ENCODE assay signal across 8 cellular contexts in the genomic region with DNA sequence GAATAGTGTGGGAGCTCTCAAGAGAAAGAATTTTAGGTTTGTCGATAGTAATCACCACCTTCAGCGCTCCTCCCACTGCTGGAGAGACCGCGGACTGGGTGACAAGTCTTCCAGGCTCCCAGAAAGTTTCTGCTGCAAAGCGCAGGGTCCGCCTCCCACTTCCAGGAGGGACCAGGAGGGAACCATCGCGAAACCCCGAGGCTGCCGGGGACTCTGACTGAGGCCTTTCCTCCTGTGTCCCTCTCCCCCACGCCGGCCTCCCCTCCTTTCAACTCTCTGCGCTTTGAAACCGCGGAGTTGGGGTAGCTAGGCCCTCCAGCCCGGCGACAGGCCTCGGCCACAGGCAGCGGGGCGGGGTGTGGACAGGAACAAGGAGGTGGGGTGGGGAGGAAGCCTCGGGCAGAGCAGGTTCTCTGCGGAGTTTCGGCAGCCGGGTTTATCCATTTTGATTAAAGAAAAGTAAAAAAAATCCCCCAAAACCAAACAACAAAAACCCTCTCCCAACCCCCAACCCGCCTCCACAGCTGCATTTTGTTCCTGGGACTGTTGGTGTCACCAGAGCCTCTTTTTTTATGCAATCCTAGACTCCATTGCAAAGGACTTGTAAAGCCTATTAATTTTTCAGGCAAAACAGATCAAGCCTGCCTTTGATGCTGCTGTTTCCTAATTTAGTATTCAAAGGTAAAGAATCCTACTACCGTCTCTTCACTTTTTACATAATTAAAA. TPM values are rescaled to one million over a fixed set of nuclear protein-coding genes. Genes with fewer than 3 reads are reported as not detected.
DNase-seq lines count a peak whose midpoint lies in the region; ATAC-seq and TF ChIP-seq lines count a peak whose summit lies in the region.

No MANE protein-coding gene starts in this region.

- no peaks in the 10 kb centered on the region for H3K36me3 Mint-ChIP-seq in activated CD4-positive, alpha-beta T cell treated with anti-CD3 and anti-CD28 coated beads for 36 hours (ENCODE audit: low read depth)

- ATAC-seq in GM21619 (IDR thresholded peaks at IDR 0.05; ENCODE audit: unreplicated experiment) (peak; percentile 41), GM19324 (IDR thresholded peaks at IDR 0.05; ENCODE audit: low FRiP score, unreplicated experiment) (no peak)
- ATAC-seq in activated CD4-positive, alpha-beta T cell treated with anti-CD3 and anti-CD28 coated beads for 36 hours: peak; percentile 22

- peak overlapping the region; percentile 59 for H3K27ac Mint-ChIP-seq in activated CD4-positive, alpha-beta T cell treated with anti-CD3 and anti-CD28 coated beads for 36 hours

- H3K4me1 Mint-ChIP-seq in activated CD4-positive, alpha-beta T cell treated with anti-CD3 and anti-CD28 coated beads for 36 hours: peaks cover 49% of the 10 kb centered on the region

- intact Hi-C loops in activated CD4-positive, alpha-beta T cell treated with anti-CD3 and anti-CD28 coated beads for 36 hours (cut with DNase I, micrococcal nuclease): loop anchor here (1.0 to 10.0 kb wide), 10 partner anchors 204 to 1466 kb away; partner anchors contain the start of genes GGACT (in 1 of the 2) and ZIC2 (in 1 of the 2)

- H3K4me3 Mint-ChIP-seq in activated CD4-positive, alpha-beta T cell treated with anti-CD3 and anti-CD28 coated beads for 36 hours: peak overlapping the region; percentile 69

- peak overlapping the region; percentile 81 to 85 for H3K27ac ChIP-seq in coronary artery

- CTCF ChIA-PET in activated CD4-positive, alpha-beta T cell treated with anti-CD3 and anti-CD28 coated beads for 36 hours (lab: Charles Lee): interaction anchor here (1.0 to 3.5 kb wide), 7 partner anchors 11 to 856 kb away, joined by 3 to 19 read pairs (median 9); partner anchors contain the start of gene CLYBL

- H3K9me3 Mint-ChIP-seq in activated CD4-positive, alpha-beta T cell treated with anti-CD3 and anti-CD28 coated beads for 36 hours (ENCODE audit: low read depth): no peaks in the 10 kb centered on the region

- H3K27me3 Mint-ChIP-seq in activated CD4-positive, alpha-beta T cell treated with anti-CD3 and anti-CD28 coated beads for 36 hours: no peaks in the 10 kb centered on the region

- no peak for TF ChIP-seq CTCF in coronary artery (IDR thresholded peaks at IDR 0.05)

- POLR2A ChIA-PET in activated CD4-positive, alpha-beta T cell treated with anti-CD3 and anti-CD28 coated beads for 36 hours (lab: Charles Lee): interaction anchor here (0.6 kb wide), 1 partner anchor 27 kb away, joined by 3 read pairs; no protein-coding TSS in a partner anchor

- DNase-seq in CMK (ENCODE audit: low read depth) (peak; percentile 17), NCI-H1694 (lab: John Stamatoyannopoulos, UW) (peak; percentile 85), coronary artery (ENCODE audit: low spot score) (no peak), left kidney (ENCODE audit: low read depth, low spot score) (peak; percentile 92)
- DNase-seq in activated CD4-positive, alpha-beta T cell treated with anti-CD3 and anti-CD28 coated beads for 36 hours: peak; percentile 71
- peak; percentile 34 for DNase-seq in stimulated activated CD4-positive, alpha-beta T cell treated with anti-CD3 and anti-CD28 coated beads, Interleukin-1b, Interleukin-23, amount 100 ng/mL, for 48 hours

- H3K4me3 ChIP-seq in coronary artery: peak overlapping the region; percentile 72

RNA-seq across cellular contexts. Expression of gene CLYBL, which starts 51.9 kb away (rescaled TPM):
- 10 to 100 TPM; 11.3 TPM for total RNA-seq in activated CD4-positive, alpha-beta T cell treated with anti-CD3 and anti-CD28 coated beads for 36 hours
